In genomic region chr3:132382267-132382666, GRCh38 we compare ENCODE assay signal across 1 cellular context.
TF ChIP-seq lines count a peak whose summit lies in the region.

No MANE protein-coding gene starts in this region.

TF ChIP-seq in HepG2, 621 proteins besides CTCF, POLR2A, EP300 and RAD21:
- TF ChIP-seq MNT (IDR thresholded peaks at IDR 0.05) = peak; percentile 17; the same call in 1 of the 2 replicates
- TF ChIP-seq PCBP1 (IDR thresholded peaks at IDR 0.05; ENCODE audit: borderline replicate concordance, low read depth, low read length) = no peak
- no peak for TF ChIP-seq HIC2 (CRISPR knock-in tag; IDR thresholded peaks at IDR 0.05; ENCODE audit: low read depth)
TF ChIP-seq in HepG2: peak in this region for 1.
